In genomic region chr16:11092788-11093577, GRCh38 we compare ENCODE assay signal across 1 cellular context.
TF ChIP-seq lines count a peak whose summit lies in the region.

No MANE protein-coding gene starts in this region.

TF ChIP-seq in HCT116, 20 proteins besides CTCF, POLR2A, EP300 and RAD21 (continued from another document):
- TF ChIP-seq REST (IDR thresholded peaks at IDR 0.05; ENCODE audit: low read depth) (no peak), ATF3 (IDR thresholded peaks at IDR 0.05) (no peak), ZBTB33 (IDR thresholded peaks at IDR 0.05; ENCODE audit: extremely low read depth, insufficient replicate concordance, low read length) (no peak), ZNF274 (IDR thresholded peaks at IDR 0.05; ENCODE audit: low read depth, low read length) (no peak), SIN3A (IDR thresholded peaks at IDR 0.05; ENCODE audit: low read depth) (no peak), POLR2AphosphoS5 (IDR thresholded peaks at IDR 0.05; ENCODE audit: low read depth, low read length) (no peak), TCF7L2 (IDR thresholded peaks at IDR 0.05; ENCODE audit: borderline replicate concordance, extremely low read depth, insufficient read depth, insufficient read length) (no peak), CEBPB (IDR thresholded peaks at IDR 0.05; ENCODE audit: low read depth) (no peak), EGR1 (IDR thresholded peaks at IDR 0.05; ENCODE audit: low read depth) (no peak), EZH2phosphoT487 (IDR thresholded peaks at IDR 0.05; ENCODE audit: borderline replicate concordance) (no peak), SRF (IDR thresholded peaks at IDR 0.05; ENCODE audit: low read depth) (no peak), ELF1 (IDR thresholded peaks at IDR 0.05; ENCODE audit: borderline replicate concordance, low read depth) (no peak), YY1 (IDR thresholded peaks at IDR 0.05; ENCODE audit: extremely low read depth, insufficient replicate concordance, low read depth, low read length) (no peak), ZFX (IDR thresholded peaks at IDR 0.05) (no peak), EZH2 (IDR thresholded peaks at IDR 0.05) (no peak), MAX (IDR thresholded peaks at IDR 0.05) (no peak)
